16 cellular contexts compared by ENCODE assay signal in genomic region chr1:40053138-40053887, GRCh38. TPM values are rescaled to one million over a fixed set of nuclear protein-coding genes. Genes with fewer than 3 reads are reported as not detected.
A peak's percentile ranks its signal among the peaks of the same experiment; 100 is the strongest.
DNase-seq lines count a peak whose midpoint lies in the region; ATAC-seq and TF ChIP-seq lines count a peak whose summit lies in the region.
"Had no signal": no experiment of that assay in that cellular context is flagged by ENCODE, and none has a peak within 500 bp of the region (broad histone marks: within the 10 kb centered on the region; RNA-seq: fewer than 3 reads in every experiment).

No MANE protein-coding gene starts in this region.

- H3K9me3 Mint-ChIP-seq in stimulated activated memory B cell treated with anti-CD40 and anti-IgM and Interleukin-4, amounts not matched to agents 10 μg/mL and 1 μg/mL and 100 μg/mL, for 72 hours = no peaks in the 10 kb centered on the region

- no peak for TF ChIP-seq POLR2A in esophagus muscularis mucosa (IDR thresholded peaks at IDR 0.05; ENCODE audit: low read depth)

- H3K27ac ChIP-seq in left ventricle myocardium inferior (replicated peaks) (peak overlapping the region; percentile 62), WERI-Rb-1 (no peak overlapping the region), esophagus muscularis mucosa (replicated peaks in 1 of 4) (peak overlapping the region; percentile 21 to 98 (median 64))

- intact Hi-C loops in left ventricle myocardium inferior (cut with micrococcal nuclease) = no loop called here
- intact Hi-C loops in left cardiac atrium (cut with DNase I) = no loop called here
- intact Hi-C loops in esophagus muscularis mucosa (cut with DNase I) = no loop called here

- peaks cover 53% of the 10 kb centered on the region for H3K36me3 Mint-ChIP-seq in stimulated activated memory B cell treated with anti-CD40 and anti-IgM and Interleukin-4, amounts not matched to agents 10 μg/mL and 1 μg/mL and 100 μg/mL, for 72 hours

- peak overlapping the region; percentile 19 for H3K27ac Mint-ChIP-seq in stimulated activated memory B cell treated with anti-CD40 and anti-IgM and Interleukin-4, amounts not matched to agents 10 μg/mL and 1 μg/mL and 100 μg/mL, for 72 hours

- no peaks in the 10 kb centered on the region for H3K36me3 ChIP-seq in left ventricle myocardium inferior
- peaks cover 16% of the 10 kb centered on the region for H3K36me3 ChIP-seq in WERI-Rb-1
- peaks cover 0 to 14% (median 5%) of the 10 kb centered on the region in 4 donors for H3K36me3 ChIP-seq in esophagus muscularis mucosa

- no peak for TF ChIP-seq EP300 in esophagus muscularis mucosa (IDR thresholded peaks at IDR 0.05)

- TF ChIP-seq CTCF in left ventricle myocardium inferior (IDR thresholded peaks at IDR 0.05; ENCODE audit: borderline replicate concordance) (no peak), WERI-Rb-1 (IDR thresholded peaks at IDR 0.05; ENCODE audit: low read depth, low read length) (no peak), esophagus muscularis mucosa (IDR thresholded peaks at IDR 0.05) (no peak)

- H3K9me3 ChIP-seq in left ventricle myocardium inferior (replicated peaks) (no peaks in the 10 kb centered on the region), WERI-Rb-1 (ENCODE audit: severe bottlenecking) (no peaks in the 10 kb centered on the region), esophagus muscularis mucosa (no peaks in the 10 kb centered on the region)
- H3K9me3 ChIP-seq: upper lobe of left lung had no signal

- H3K4me3 ChIP-seq in left ventricle myocardium inferior (no peak overlapping the region), WERI-Rb-1 (ENCODE audit: low read depth, low read length) (no peak overlapping the region), esophagus muscularis mucosa (no peak overlapping the region)
- H3K4me3 ChIP-seq: skin epidermis, upper lobe of left lung had no signal

- H3K27me3 ChIP-seq in left ventricle myocardium inferior (ENCODE audit: low read depth) = no peaks in the 10 kb centered on the region
- H3K27me3 ChIP-seq in WERI-Rb-1 (ENCODE audit: insufficient read depth, low read depth, severe bottlenecking) = no peaks in the 10 kb centered on the region
- no peaks in the 10 kb centered on the region for H3K27me3 ChIP-seq in esophagus muscularis mucosa
- H3K27me3 ChIP-seq: upper lobe of left lung had no signal

- peaks cover 81% of the 10 kb centered on the region for H3K4me1 Mint-ChIP-seq in stimulated activated memory B cell treated with anti-CD40 and anti-IgM and Interleukin-4, amounts not matched to agents 10 μg/mL and 1 μg/mL and 100 μg/mL, for 72 hours

- DNase-seq in left ventricle myocardium inferior (no peak), left cardiac atrium (no peak), WERI-Rb-1 (peak; percentile 52), esophagus muscularis mucosa (ENCODE audit: extremely low spot score) (no peak), NCI-H2107 treated with DMSO at 0.1 percent for 48 hours (lab: John Stamatoyannopoulos, UW; ENCODE audit: unreplicated experiment) (no peak), NCI-H2081 (lab: John Stamatoyannopoulos, UW) (no peak)
- DNase-seq: effector CD4-positive, alpha-beta T cell; GDM1; GOT3; NCI-H1048; NCI-H2029; NCI-H510A treated with DMSO at 0.1 percent for 48 hours; SHP77; upper lobe of left lung had no signal

- no peaks in the 10 kb centered on the region for H3K27me3 Mint-ChIP-seq in stimulated activated memory B cell treated with anti-CD40 and anti-IgM and Interleukin-4, amounts not matched to agents 10 μg/mL and 1 μg/mL and 100 μg/mL, for 72 hours

- H3K4me1 ChIP-seq in left ventricle myocardium inferior (peaks cover 97% of the 10 kb centered on the region), esophagus muscularis mucosa (peaks cover 64 to 99% (median 98%) of the 10 kb centered on the region in 4 donors)

- 74% methylated on average over 11 of the region's 11 CpGs for WGBS in esophagus muscularis mucosa

- no peak overlapping the region for H3K4me3 Mint-ChIP-seq in stimulated activated memory B cell treated with anti-CD40 and anti-IgM and Interleukin-4, amounts not matched to agents 10 μg/mL and 1 μg/mL and 100 μg/mL, for 72 hours

- ATAC-seq in left cardiac atrium = no peak
- ATAC-seq in stimulated activated memory B cell treated with anti-CD40 and anti-IgM and Interleukin-4, amounts not matched to agents 10 μg/mL and 1 μg/mL and 100 μg/mL, for 72 hours = no peak

RNA-seq across cellular contexts. Expression of gene CAP1, which starts 12.8 kb away (rescaled TPM):
- 66.0 TPM for total RNA-seq in left ventricle myocardium inferior
- 100 to 1,000 TPM; 133 to 179 TPM for total RNA-seq in left cardiac atrium
- 100 to 1,000 TPM; 412 to 468 (median 442) TPM for total RNA-seq in esophagus muscularis mucosa

RNA-seq across cellular contexts. Expression of gene PPT1, which starts 43.7 kb away (rescaled TPM):
- 37.7 TPM for total RNA-seq in left ventricle myocardium inferior
- 10 to 100 TPM; 51.7 to 64.7 TPM for total RNA-seq in left cardiac atrium
- 10 to 100 TPM; 44.1 to 75.2 (median 50.0) TPM for total RNA-seq in esophagus muscularis mucosa
